Comparison of ENCODE assay signal across 26 cellular contexts in genomic region chr15:45842151-45842550, GRCh38.
"Had no signal": no experiment of that assay in that cellular context is flagged by ENCODE, and none has a peak within 500 bp of the region (broad histone marks: within the 10 kb centered on the region; RNA-seq: fewer than 3 reads in every experiment).

No MANE protein-coding gene starts in this region.

- DNase-seq: activated CD4-positive, alpha-beta T cell treated with anti-CD3 and anti-CD28 coated beads, Interleukin-2, amount 50 U/mL, for 1 hour; activated CD4-positive, CD25-positive, alpha-beta regulatory T cell treated with anti-CD3 and anti-CD28 coated beads, Interleukin-2, amount 50 U/mL, for 72 hours; activated CD8-positive, alpha-beta T cell treated with anti-CD3 and anti-CD28 coated beads, Interleukin-2, amount 10 ng/mL, durations not matched to agents 7 days and 5 days; activated gamma-delta T cell treated with Interleukin-2 at 50 U/mL for 16 hours; anterior cingulate cortex; caudate nucleus; effector memory CD8-positive, alpha-beta T cell; left cardiac atrium; naive thymus-derived CD4-positive, alpha-beta T cell; psoas muscle; right cardiac atrium; stimulated activated CD4-positive, alpha-beta T cell treated with anti-CD3 and anti-CD28 coated beads, Interleukin-2, amount 100 ng/mL, for 24 hours; T-cell; trophoblast cell had no signal

- H3K9me3 Mint-ChIP-seq: activated naive CD4-positive, alpha-beta T cell treated with anti-CD3 and anti-CD28 coated beads, Interleukin-2, amount 50 U/mL, for 24 hours; activated T-helper 1 cell treated with anti-CD3 and anti-CD28 coated beads, Interleukin-12 subunit alpha, Interleukin-12 subunit beta, Interleukin-2, Interleukin-4 antibody, amounts not matched to agents 30 ng/mL and 10 ng/mL and 1 ng/mL, durations not matched to agents 14 hours and 24 hours and 36 hours; effector memory CD8-positive, alpha-beta T cell; stimulated activated memory B cell treated with anti-CD40 and anti-IgM and Interleukin-4, amounts not matched to agents 10 μg/mL and 1 μg/mL and 100 μg/mL, for 72 hours; T-cell; T-helper 2 cell treated with Interferon-gamma antibody and Interleukin-4, amounts not matched to agents 5 μg/mL and 100 μg/mL, for 36 hours had no signal

- H3K27me3 Mint-ChIP-seq: stimulated activated memory B cell treated with anti-CD40 and anti-IgM and Interleukin-4, amounts not matched to agents 10 μg/mL and 1 μg/mL and 100 μg/mL, for 72 hours had no signal

- H3K27ac Mint-ChIP-seq: activated CD8-positive, alpha-beta T cell treated with anti-CD3 and anti-CD28 coated beads, Interleukin-2, amount 10 ng/mL, durations not matched to agents 7 days and 5 days; activated naive CD4-positive, alpha-beta T cell treated with anti-CD3 and anti-CD28 coated beads, Interleukin-2, amount 50 U/mL, for 24 hours; activated T-helper 1 cell treated with anti-CD3 and anti-CD28 coated beads, Interleukin-12 subunit alpha, Interleukin-12 subunit beta, Interleukin-2, Interleukin-4 antibody, amounts not matched to agents 30 ng/mL and 10 ng/mL and 1 ng/mL, durations not matched to agents 14 hours and 24 hours and 36 hours; brain; effector memory CD8-positive, alpha-beta T cell; naive thymus-derived CD4-positive, alpha-beta T cell; stimulated activated memory B cell treated with anti-CD40 and anti-IgM and Interleukin-4, amounts not matched to agents 10 μg/mL and 1 μg/mL and 100 μg/mL, for 72 hours; T-cell; T-helper 2 cell treated with Interferon-gamma antibody and Interleukin-4, amounts not matched to agents 5 μg/mL and 100 μg/mL, for 36 hours had no signal

- FAIRE-seq: endothelial cell of umbilical vein, frontal cortex, islet of Langerhans had no signal

- H3K36me3 ChIP-seq: esophagus muscularis mucosa had no signal

- H3K9me3 ChIP-seq: esophagus muscularis mucosa, psoas muscle had no signal

- H3K4me3 ChIP-seq: esophagus muscularis mucosa, lung, psoas muscle had no signal

- H3K27ac ChIP-seq: esophagus muscularis mucosa, psoas muscle, VCaP had no signal

- H3K4me3 Mint-ChIP-seq: activated CD8-positive, alpha-beta T cell treated with anti-CD3 and anti-CD28 coated beads, Interleukin-2, amount 10 ng/mL, durations not matched to agents 7 days and 5 days; activated naive CD4-positive, alpha-beta T cell treated with anti-CD3 and anti-CD28 coated beads, Interleukin-2, amount 50 U/mL, for 24 hours; activated T-helper 1 cell treated with anti-CD3 and anti-CD28 coated beads, Interleukin-12 subunit alpha, Interleukin-12 subunit beta, Interleukin-2, Interleukin-4 antibody, amounts not matched to agents 30 ng/mL and 10 ng/mL and 1 ng/mL, durations not matched to agents 14 hours and 24 hours and 36 hours; brain; effector memory CD8-positive, alpha-beta T cell; naive thymus-derived CD4-positive, alpha-beta T cell; stimulated activated memory B cell treated with anti-CD40 and anti-IgM and Interleukin-4, amounts not matched to agents 10 μg/mL and 1 μg/mL and 100 μg/mL, for 72 hours; T-cell; T-helper 2 cell treated with Interferon-gamma antibody and Interleukin-4, amounts not matched to agents 5 μg/mL and 100 μg/mL, for 36 hours had no signal

- H3K4me1 Mint-ChIP-seq: activated naive CD4-positive, alpha-beta T cell treated with anti-CD3 and anti-CD28 coated beads, Interleukin-2, amount 50 U/mL, for 24 hours; brain; naive thymus-derived CD4-positive, alpha-beta T cell; stimulated activated memory B cell treated with anti-CD40 and anti-IgM and Interleukin-4, amounts not matched to agents 10 μg/mL and 1 μg/mL and 100 μg/mL, for 72 hours; T-cell had no signal

- H3K4me1 ChIP-seq: esophagus muscularis mucosa, psoas muscle had no signal

- ATAC-seq: activated CD8-positive, alpha-beta T cell treated with anti-CD3 and anti-CD28 coated beads, Interleukin-2, amount 10 ng/mL, durations not matched to agents 7 days and 5 days; effector memory CD8-positive, alpha-beta T cell; left cardiac atrium; naive thymus-derived CD4-positive, alpha-beta T cell; psoas muscle; right cardiac atrium; SK-N-SH treated with all-trans-retinoic acid at 6 μM for 48 hours; stimulated activated memory B cell treated with anti-CD40 and anti-IgM and Interleukin-4, amounts not matched to agents 10 μg/mL and 1 μg/mL and 100 μg/mL, for 72 hours; T-cell had no signal

- H3K36me3 Mint-ChIP-seq: activated naive CD4-positive, alpha-beta T cell treated with anti-CD3 and anti-CD28 coated beads, Interleukin-2, amount 50 U/mL, for 24 hours; brain; naive thymus-derived CD4-positive, alpha-beta T cell; stimulated activated memory B cell treated with anti-CD40 and anti-IgM and Interleukin-4, amounts not matched to agents 10 μg/mL and 1 μg/mL and 100 μg/mL, for 72 hours; T-cell had no signal
